In the genomic region with DNA sequence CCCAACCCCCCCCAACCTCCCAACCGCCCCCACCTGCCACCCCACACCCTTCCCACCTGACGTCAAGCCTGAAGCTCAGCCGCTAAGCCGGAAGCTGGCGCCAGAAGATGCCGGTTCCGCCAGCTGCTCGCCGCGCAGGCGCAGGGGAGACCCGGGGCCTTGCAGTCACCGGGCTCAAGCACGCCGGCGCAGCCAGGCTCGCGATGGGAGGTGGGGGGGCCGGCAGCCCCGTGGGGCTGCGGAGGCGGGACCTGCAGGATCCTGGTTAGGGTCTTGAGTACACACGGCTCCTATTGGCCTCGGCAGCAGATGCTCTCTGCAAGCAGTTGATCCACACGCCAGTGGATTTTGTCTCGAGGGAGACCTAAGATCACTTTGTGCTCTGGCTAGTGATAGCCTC, we compare ENCODE assay signal across 8 cellular contexts. TPM values are rescaled to one million over a fixed set of nuclear protein-coding genes. Genes with fewer than 3 reads are reported as not detected.
DNase-seq lines count a peak whose midpoint lies in the region; ATAC-seq, FAIRE-seq and TF ChIP-seq lines count a peak whose summit lies in the region.

A gene (minus strand): TSS at position 109 of the 400 bp plus-strand sequence. CDS start 4,268 bp downstream, outside the sequence.

- H4K20me1 ChIP-seq in OCI-LY1 (ENCODE audit: insufficient read depth, low read length): 0 out of 2 replicates have a peak, but pooled peaks cover 2% of the 10 kb centered on the region

- H3K27me3 ChIP-seq in OCI-LY1 (ENCODE audit: insufficient read depth, low read length) (no peaks in the 10 kb centered on the region), mononuclear cell (ENCODE audit: insufficient read depth, low read length) (no peaks in the 10 kb centered on the region)

- peak within 1 kb of the TSS; percentile 85 for H3K4me2 ChIP-seq in OCI-LY1 (ENCODE audit: low read length)

- peaks cover 3% of the 10 kb centered on the region; the same call in 1 of the 2 replicates for H3K9me3 ChIP-seq in OCI-LY1 (ENCODE audit: low read length)
- H3K9me3 ChIP-seq in mononuclear cell (ENCODE audit: low read depth, low read length): no peaks in the 10 kb centered on the region

- DNase-seq in D721Med (ENCODE audit: insufficient read length, low spot score) (peak; percentile 26), HuH-7 (ENCODE audit: low spot score) (peak; percentile 93), activated T-cell treated with anti-CD3 and anti-CD28 coated beads for 1 hour (ENCODE audit: low read depth) (peak; percentile 82), epithelial cell of esophagus (ENCODE audit: low read depth) (peak; percentile 92)
- peak; percentile 83 to 84 for DNase-seq in stimulated activated CD8-positive, alpha-beta memory T cell treated with anti-CD3 and anti-CD28 coated beads, Interleukin-2, amount 100 ng/mL, for 48 hours (ENCODE audit: low read depth in 2 of 2)

- no peak for FAIRE-seq in D721Med (lab: Jason Lieb, UNC)

- ATAC-seq in GM21515 (IDR thresholded peaks at IDR 0.05; ENCODE audit: unreplicated experiment): peak; percentile 66

- TF ChIP-seq CTCF in D721Med (IDR thresholded peaks at IDR 0.05; ENCODE audit: insufficient read depth, missing control alignments) (no peak), OCI-LY1 (IDR thresholded peaks at IDR 0.05; ENCODE audit: low read length) (no peak), epithelial cell of esophagus (IDR thresholded peaks at IDR 0.05; ENCODE audit: insufficient read depth, low read depth, low read length, missing control alignments) (no peak)

- H3K36me3 ChIP-seq in OCI-LY1 (ENCODE audit: insufficient read depth, low read length): peaks cover 11% of the 10 kb centered on the region

- H3K4me1 ChIP-seq in OCI-LY1 (ENCODE audit: insufficient read depth, low read length, severe bottlenecking): peaks cover 62% of the 10 kb centered on the region
- H3K4me1 ChIP-seq in mononuclear cell (ENCODE audit: insufficient read depth, low read length): peaks cover 42% of the 10 kb centered on the region

- peak within 1 kb of the TSS; percentile 64 for H3K9ac ChIP-seq in OCI-LY1 (ENCODE audit: low read length)

- H3K79me2 ChIP-seq in OCI-LY1 (ENCODE audit: insufficient read depth, low read length): no peaks in the 10 kb centered on the region

- peak within 1 kb of the TSS; percentile 77 for H3K27ac ChIP-seq in OCI-LY1 (ENCODE audit: low read depth, low read length, poor library complexity, severe bottlenecking)

- H3K9me2 ChIP-seq in OCI-LY1 (ENCODE audit: low read depth, low read length): no peaks in the 10 kb centered on the region

- 0 out of 2 replicates have a peak within 1 kb of the TSS, but pooled peaks have one; percentile 13 for H2AFZ ChIP-seq in OCI-LY1 (ENCODE audit: low read length)

- H3K4me3 ChIP-seq in OCI-LY1 (ENCODE audit: low read depth, low read length, poor library complexity, severe bottlenecking) (peak within 1 kb of the TSS; percentile 56), epithelial cell of esophagus (ENCODE audit: low read length) (peak within 1 kb of the TSS; percentile 54), mononuclear cell (ENCODE audit: low read length) (peak within 1 kb of the TSS; percentile 39)

- 0 out of 2 replicates have a peak, but pooled peaks cover 11% of the 10 kb centered on the region for H3F3A ChIP-seq in OCI-LY1 (ENCODE audit: insufficient read depth, low read length)

RNA-seq across cellular contexts. Expression of the gene that starts here (rescaled TPM):
- total RNA-seq in mononuclear cell: 5.4 TPM

Comparison
In these comparisons a context has a peak if more than half of its experiments do, and no peak if none do; other contexts are left out.
1. Peak in every context shown above with its lines: DNase-seq, ATAC-seq, H3K4me3 ChIP-seq and H3K27ac ChIP-seq.
2. DNase-seq: peak in every context shown above with its lines; median percentile 93 in HuH-7; 92 in epithelial cell of esophagus; 84 in stimulated activated CD8-positive, alpha-beta memory T cell treated with anti-CD3 and anti-CD28 coated beads, Interleukin-2, amount 100 ng/mL, for 48 hours; 82 in activated T-cell treated with anti-CD3 and anti-CD28 coated beads for 1 hour; 26 in D721Med.